25 cellular contexts compared by ENCODE assay signal in genomic region chr10:22767859-22768258, GRCh38.
"Had no signal": no experiment of that assay in that cellular context is flagged by ENCODE, and none has a peak within 500 bp of the region (broad histone marks: within the 10 kb centered on the region; RNA-seq: fewer than 3 reads in every experiment).

No MANE protein-coding gene starts in this region.

- H3K27ac Mint-ChIP-seq: activated CD4-positive, alpha-beta T cell treated with anti-CD3 and anti-CD28 coated beads for 36 hours; activated naive CD4-positive, alpha-beta T cell treated with anti-CD3 and anti-CD28 coated beads, Interleukin-2, amount 50 U/mL, for 72 hours; activated T-cell treated with anti-CD3 and anti-CD28 coated beads, Interleukin-2, amount 50 U/mL, for 72 hours; brain; nephron progenitor cell; stimulated activated effector memory CD8-positive, alpha-beta T cell treated with anti-CD3 and anti-CD28 coated beads, Interleukin-12 subunit alpha, Interleukin-12 subunit beta, amount 100 ng/mL, for 72 hours; stimulated activated naive CD8-positive, alpha-beta T cell treated with anti-CD3 and anti-CD28 coated beads, Interleukin-15, amount 100 ng/mL, for 72 hours had no signal

- H3K4me3 ChIP-seq: cardiac muscle cell, heart right ventricle, lower lobe of right lung, right lobe of liver, thyroid gland, upper lobe of right lung had no signal

- H3K27ac ChIP-seq: cardiac muscle cell, lower lobe of right lung, neutrophil, right lobe of liver, thyroid gland, upper lobe of right lung had no signal

- H3K27me3 Mint-ChIP-seq: activated CD4-positive, alpha-beta T cell treated with anti-CD3 and anti-CD28 coated beads for 36 hours; naive B cell; stimulated activated naive CD8-positive, alpha-beta T cell treated with anti-CD3 and anti-CD28 coated beads, Interleukin-15, amount 100 ng/mL, for 72 hours had no signal

- H3K27me3 ChIP-seq: cardiac muscle cell, heart right ventricle, neutrophil, right lobe of liver, thyroid gland, upper lobe of right lung had no signal

- H3K4me1 Mint-ChIP-seq: activated CD4-positive, alpha-beta T cell treated with anti-CD3 and anti-CD28 coated beads for 36 hours; brain; nephron progenitor cell had no signal

- H3K9me3 ChIP-seq: lower lobe of right lung, neutrophil, right lobe of liver, thyroid gland, upper lobe of right lung had no signal

- ATAC-seq: activated CD4-positive, alpha-beta T cell treated with anti-CD3 and anti-CD28 coated beads for 36 hours; activated naive CD4-positive, alpha-beta T cell treated with anti-CD3 and anti-CD28 coated beads, Interleukin-2, amount 50 U/mL, for 72 hours; activated T-cell treated with anti-CD3 and anti-CD28 coated beads, Interleukin-2, amount 50 U/mL, for 72 hours; left colon; lower lobe of right lung; stimulated activated effector memory CD8-positive, alpha-beta T cell treated with anti-CD3 and anti-CD28 coated beads, Interleukin-12 subunit alpha, Interleukin-12 subunit beta, amount 100 ng/mL, for 72 hours; stimulated activated naive CD8-positive, alpha-beta T cell treated with anti-CD3 and anti-CD28 coated beads, Interleukin-15, amount 100 ng/mL, for 72 hours; upper lobe of right lung had no signal

- H3K4me3 Mint-ChIP-seq: activated CD4-positive, alpha-beta T cell treated with anti-CD3 and anti-CD28 coated beads for 36 hours; activated T-cell treated with anti-CD3 and anti-CD28 coated beads, Interleukin-2, amount 50 U/mL, for 72 hours; brain; nephron progenitor cell; stimulated activated effector memory CD8-positive, alpha-beta T cell treated with anti-CD3 and anti-CD28 coated beads, Interleukin-12 subunit alpha, Interleukin-12 subunit beta, amount 100 ng/mL, for 72 hours; stimulated activated naive CD8-positive, alpha-beta T cell treated with anti-CD3 and anti-CD28 coated beads, Interleukin-15, amount 100 ng/mL, for 72 hours had no signal

- H3K36me3 ChIP-seq: cardiac muscle cell, heart right ventricle, lower lobe of right lung, neutrophil, right lobe of liver, thyroid gland, upper lobe of right lung had no signal

- H3K36me3 Mint-ChIP-seq: brain had no signal

- H3K4me1 ChIP-seq: right lobe of liver, thyroid gland had no signal

- DNase-seq: activated CD4-positive, alpha-beta T cell treated with anti-CD3 and anti-CD28 coated beads for 36 hours; activated CD4-positive, alpha-beta T cell treated with anti-CD3 and anti-CD28 coated beads, Interleukin-2, amount 50 U/mL, for 4 hours; activated CD4-positive, CD25-positive, alpha-beta regulatory T cell; activated naive CD4-positive, alpha-beta T cell; activated T-cell treated with anti-CD3 and anti-CD28 coated beads for 4 hours; activated T-cell treated with anti-CD3 and anti-CD28 coated beads, Interleukin-2, amount 50 U/mL, for 72 hours; cortex of kidney; foreskin fibroblast; heart right ventricle; left colon; lower lobe of right lung; naive B cell; nephron progenitor cell; right lobe of liver; stimulated activated CD4-positive, alpha-beta T cell treated with anti-CD3 and anti-CD28 coated beads, Interleukin-12 subunit alpha, Interleukin-12 subunit beta, amount 100 ng/mL, for 4 hours; stimulated activated CD4-positive, alpha-beta T cell treated with anti-CD3 and anti-CD28 coated beads, Interleukin-4, amount 100 ng/mL, for 24 hours; stimulated activated naive CD8-positive, alpha-beta T cell treated with anti-CD3 and anti-CD28 coated beads, Interleukin-15, amount 100 ng/mL, for 72 hours; substantia nigra; thyroid gland; upper lobe of right lung had no signal
